Comparison of ENCODE assay signal across 1 cellular context in the genomic region with DNA sequence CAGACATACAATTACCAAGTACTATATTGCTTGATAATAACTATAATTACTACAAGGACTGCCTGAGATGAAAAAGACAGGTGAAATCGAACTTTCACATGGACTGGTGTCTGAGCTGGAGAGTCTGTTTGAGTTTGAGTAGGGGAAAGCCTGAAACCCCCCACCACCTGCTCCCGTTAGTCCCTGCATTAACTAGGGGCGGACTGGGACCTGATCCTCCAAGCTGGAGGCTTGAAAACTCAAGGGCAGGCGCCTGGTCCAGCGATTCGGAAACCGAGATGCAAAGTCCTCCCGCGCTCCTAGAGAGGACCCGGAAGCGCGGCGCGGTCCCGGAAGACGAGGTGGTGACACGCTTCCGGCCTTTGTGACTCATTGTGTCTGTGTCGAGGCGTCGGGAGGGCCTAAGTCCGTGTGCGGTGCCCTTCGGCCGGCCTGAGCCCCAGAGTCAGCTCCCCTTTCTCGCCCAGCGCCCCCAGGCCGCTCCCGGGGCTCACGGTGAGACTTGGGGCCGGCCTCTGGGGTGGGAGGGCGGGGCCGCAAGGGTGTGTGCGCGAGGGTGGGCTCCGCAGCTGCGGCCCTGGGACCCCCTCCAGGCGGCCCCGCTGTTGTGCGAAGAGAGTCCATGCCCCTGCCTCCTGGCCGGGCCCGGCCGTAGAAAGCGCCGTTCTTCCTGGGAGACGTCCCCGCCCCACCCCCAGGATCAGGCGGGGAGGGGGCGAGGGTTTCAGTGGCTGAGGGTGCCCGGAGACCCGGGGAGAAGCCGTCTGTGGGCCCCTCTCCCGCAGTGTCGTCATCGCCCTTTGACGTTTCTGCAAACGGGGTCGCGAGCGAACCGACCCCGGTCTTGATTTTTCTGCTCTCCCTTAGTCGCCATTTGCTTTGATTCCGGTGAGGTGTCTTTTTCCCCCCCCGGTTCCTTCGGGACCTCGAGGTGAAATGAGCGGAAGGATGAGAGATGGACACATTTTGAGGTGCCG.
A peak's percentile ranks its signal among the peaks of the same experiment; 100 is the strongest.
TF ChIP-seq lines count a peak whose summit lies in the region.

Gene ZKSCAN1 (plus strand): TSS at position 365 of the 977 bp plus-strand sequence. CDS start 7,911 bp downstream, outside the sequence.

TF ChIP-seq in HepG2, 621 proteins besides CTCF, POLR2A, EP300 and RAD21 (continued from another document and continues in another):
- TF ChIP-seq AKNA (CRISPR knock-in tag; IDR thresholded peaks at IDR 0.05; ENCODE audit: borderline replicate concordance): peak; percentile 16; the same call in 1 of the 2 replicates
- TF ChIP-seq SETDB1 (CRISPR knock-in tag; IDR thresholded peaks at IDR 0.05; ENCODE audit: borderline replicate concordance): no peak
- TF ChIP-seq SMYD3 (CRISPR knock-in tag; IDR thresholded peaks at IDR 0.05): 0 out of 2 replicates have a peak, but pooled peaks have one; percentile 36
- no peak; the same call in 1 of the 2 replicates for TF ChIP-seq MLXIP (CRISPR knock-in tag; IDR thresholded peaks at IDR 0.05; ENCODE audit: borderline replicate concordance)
- TF ChIP-seq ZNF572 (CRISPR knock-in tag; IDR thresholded peaks at IDR 0.05): no peak
- no peak for TF ChIP-seq MAFF (IDR thresholded peaks at IDR 0.05; ENCODE audit: low read depth, low read length)
- peak; percentile 85 for TF ChIP-seq IRF2 (CRISPR knock-in tag; IDR thresholded peaks at IDR 0.05)
- no peak for TF ChIP-seq CHD2 (IDR thresholded peaks at IDR 0.05; ENCODE audit: low read depth, low read length)
- TF ChIP-seq NKX3-1 (CRISPR knock-in tag; IDR thresholded peaks at IDR 0.05): peak; percentile 28; the same call in 1 of the 2 replicates
- no peak for TF ChIP-seq ZBTB14 (CRISPR knock-in tag; IDR thresholded peaks at IDR 0.05)
- no peak for TF ChIP-seq EEA1 (CRISPR knock-in tag; IDR thresholded peaks at IDR 0.05; ENCODE audit: borderline replicate concordance)
- TF ChIP-seq ZNF484 (CRISPR knock-in tag; IDR thresholded peaks at IDR 0.05; ENCODE audit: borderline replicate concordance, low read depth): no peak
- TF ChIP-seq, protein P1, sequence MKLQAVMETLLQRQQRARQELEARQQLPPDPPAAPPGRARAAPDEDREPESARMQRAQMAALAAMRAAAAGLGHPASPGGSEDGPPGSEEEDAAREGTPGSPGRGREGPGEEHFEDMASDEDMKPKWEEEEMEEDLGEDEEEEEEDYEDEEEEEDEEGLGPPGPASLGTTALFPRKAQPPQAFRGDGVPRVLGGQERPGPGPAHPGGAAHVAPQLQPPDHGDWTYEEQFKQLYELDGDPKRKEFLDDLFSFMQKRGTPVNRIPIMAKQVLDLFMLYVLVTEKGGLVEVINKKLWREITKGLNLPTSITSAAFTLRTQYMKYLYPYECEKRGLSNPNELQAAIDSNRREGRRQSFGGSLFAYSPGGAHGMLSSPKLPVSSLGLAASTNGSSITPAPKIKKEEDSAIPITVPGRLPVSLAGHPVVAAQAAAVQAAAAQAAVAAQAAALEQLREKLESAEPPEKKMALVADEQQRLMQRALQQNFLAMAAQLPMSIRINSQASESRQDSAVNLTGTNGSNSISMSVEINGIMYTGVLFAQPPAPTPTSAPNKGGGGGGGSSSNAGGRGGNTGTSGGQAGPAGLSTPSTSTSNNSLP (IDR thresholded peaks at IDR 0.05; ENCODE audit: low read depth, low read length): no peak
- peak; percentile 10; the same call in 1 of the 2 replicates for TF ChIP-seq AHR (CRISPR knock-in tag; IDR thresholded peaks at IDR 0.05)
- no peak for TF ChIP-seq ZNF207 (IDR thresholded peaks at IDR 0.05; ENCODE audit: borderline replicate concordance)
- no peak for TF ChIP-seq ETV6 (CRISPR knock-in tag; conservative IDR thresholded peaks at IDR 0.05)
- peak; percentile 61; the same call in 1 of the 2 replicates for TF ChIP-seq UBTF (CRISPR knock-in tag; IDR thresholded peaks at IDR 0.05)
- peak; percentile 45; the same call in 1 of the 2 replicates for TF ChIP-seq CBFB (CRISPR knock-in tag; IDR thresholded peaks at IDR 0.05)
- peak; percentile 28; the same call in 1 of the 2 replicates for TF ChIP-seq BCL6 (CRISPR knock-in tag; IDR thresholded peaks at IDR 0.05)
- no peak; the same call in 1 of the 2 replicates for TF ChIP-seq POLR2AphosphoS2 (IDR thresholded peaks at IDR 0.05; ENCODE audit: low read depth, low read length)
- TF ChIP-seq SNAPC2 (CRISPR knock-in tag; IDR thresholded peaks at IDR 0.05): no peak
- TF ChIP-seq HIC2 (CRISPR knock-in tag; IDR thresholded peaks at IDR 0.05; ENCODE audit: low read depth): 0 out of 2 replicates have a peak, but pooled peaks have one; percentile 20
- TF ChIP-seq ZNF567 (CRISPR knock-in tag; IDR thresholded peaks at IDR 0.05; ENCODE audit: borderline replicate concordance): no peak
- peak; percentile 63 to 64 for TF ChIP-seq HMGXB4 (CRISPR knock-in tag; IDR thresholded peaks at IDR 0.05; ENCODE audit: borderline replicate concordance in 1 of 2, low read depth in 1 of 2)
- TF ChIP-seq FOXP1 (IDR thresholded peaks at IDR 0.05): no peak
- TF ChIP-seq FOXP1 (CRISPR knock-in tag; IDR thresholded peaks at IDR 0.05): no peak
- TF ChIP-seq GMEB1 (CRISPR knock-in tag; IDR thresholded peaks at IDR 0.05; ENCODE audit: borderline replicate concordance): peak; percentile 33; the same call in 1 of the 2 replicates
- no peak for TF ChIP-seq GLMP (CRISPR knock-in tag; IDR thresholded peaks at IDR 0.05; ENCODE audit: borderline replicate concordance)
- no peak for TF ChIP-seq PLRG1 (conservative IDR thresholded peaks at IDR 0.05)
- peak; percentile 22 for TF ChIP-seq TBL1XR1 (IDR thresholded peaks at IDR 0.05; ENCODE audit: borderline replicate concordance, low read length, partially characterized antibody)
